8 cellular contexts compared by ENCODE assay signal in genomic region chr15:40323239-40323952, GRCh38.
DNase-seq lines count a peak whose midpoint lies in the region; ATAC-seq lines count a peak whose summit lies in the region.

Gene INAFM2 (plus strand): TSS chr15:40323692. CDS start chr15:40324056, 364 bp downstream.

- ATAC-seq in GM19463 (IDR thresholded peaks at IDR 0.05; ENCODE audit: unreplicated experiment), result peak; percentile 88

- DNase-seq in CMK (ENCODE audit: low read depth) (peak; percentile 85), HPDE6-E6E7 (ENCODE audit: extremely low spot score) (peak; percentile 79), NK-92 (lab: John Stamatoyannopoulos, UW; ENCODE audit: unreplicated experiment) (peak; percentile 37), medulla oblongata (ENCODE audit: extremely low spot score) (peak; percentile 91)
- DNase-seq in activated CD8-positive, alpha-beta memory T cell treated with anti-CD3 and anti-CD28 coated beads for 1 hour (ENCODE audit: extremely low read depth in 1 of 2, low read depth in 1 of 2), result peak; percentile 75 to 84
- DNase-seq in effector CD8-positive, alpha-beta T cell (lab: John Stamatoyannopoulos, UW), result peak; percentile 89
- DNase-seq in stimulated activated CD8-positive, alpha-beta memory T cell treated with anti-CD3 and anti-CD28 coated beads, Interleukin-12 subunit alpha, Interleukin-12 subunit beta, amount 100 ng/mL, for 1 hour (ENCODE audit: low read depth), result peak; percentile 81

Comparison
In these comparisons a context has a peak if more than half of its experiments do, and no peak if none do; other contexts are left out.
1. Peak in every context shown above with its lines: DNase-seq and ATAC-seq.
2. DNase-seq: peak in every context shown above with its lines; median percentile 91 in medulla oblongata; 89 in effector CD8-positive, alpha-beta T cell; 85 in CMK; 81 in stimulated activated CD8-positive, alpha-beta memory T cell treated with anti-CD3 and anti-CD28 coated beads, Interleukin-12 subunit alpha, Interleukin-12 subunit beta, amount 100 ng/mL, for 1 hour; 80 in activated CD8-positive, alpha-beta memory T cell treated with anti-CD3 and anti-CD28 coated beads for 1 hour; 79 in HPDE6-E6E7; 37 in NK-92.